20 cellular contexts compared by ENCODE assay signal in genomic region chr10:35466170-35466569, GRCh38.
DNase-seq lines count a peak whose midpoint lies in the region; ATAC-seq, FAIRE-seq and TF ChIP-seq lines count a peak whose summit lies in the region.
"Had no signal": no experiment of that assay in that cellular context is flagged by ENCODE, and none has a peak within 500 bp of the region (broad histone marks: within the 10 kb centered on the region; RNA-seq: fewer than 3 reads in every experiment).

No MANE protein-coding gene starts in this region.

- H4K12ac ChIP-seq in trophoblast cell (ENCODE audit: low read depth, low read length) = no peak overlapping the region

- H3K18ac ChIP-seq in H9 (ENCODE audit: insufficient read length, low read depth, low read length) (no peak overlapping the region), trophoblast cell (ENCODE audit: low read length) (no peak overlapping the region)

- peak; percentile 68 for ATAC-seq in K562

- H3K4me3 ChIP-seq in K562 (no peak overlapping the region), trophoblast cell (ENCODE audit: low read depth, low read length) (no peak overlapping the region), breast epithelium (no peak overlapping the region)
- H3K4me3 ChIP-seq: Peyer's patch, SJSA1 had no signal

- H4K8ac ChIP-seq in H9 (replicated peaks; ENCODE audit: insufficient read length, low read depth, low read length) (no peak overlapping the region), trophoblast cell (ENCODE audit: low read depth, low read length) (no peak overlapping the region)

- H3K4me1 Mint-ChIP-seq in H9 = peaks cover 38 to 42% of the 10 kb centered on the region in 2 experiments
- H3K4me1 Mint-ChIP-seq in activated CD4-positive, alpha-beta memory T cell treated with anti-CD3 and anti-CD28 coated beads, Interleukin-2, amount 10 ng/mL, durations not matched to agents 7 days and 5 days = peaks cover 2% of the 10 kb centered on the region

- H3K4me1 ChIP-seq in H9 (ENCODE audit: insufficient read depth, low read length) (peaks cover 25% of the 10 kb centered on the region; the same call in 1 of the 2 replicates), K562 (replicated peaks in 1 of 2; ENCODE audit: control insufficient read depth in 2 of 2, insufficient read depth in 2 of 2, low read length in 2 of 2) (peaks cover 14 to 73% of the 10 kb centered on the region in 2 experiments), trophoblast cell (ENCODE audit: control insufficient read depth in 1 of 2, insufficient read depth in 2 of 2, low read length in 2 of 2) (peaks cover 4 to 8% of the 10 kb centered on the region in 2 experiments), breast epithelium (peaks cover 0 to 6% of the 10 kb centered on the region in 2 donors)
- H3K4me1 ChIP-seq: Caco-2 had no signal

- intact Hi-C loops in K562 (cut with micrococcal nuclease) = no loop called here
- intact Hi-C loops in breast epithelium (cut with DNase I; ENCODE audit: low total_unique reads) = no loop called here

- no peak overlapping the region for H3K4me3 Mint-ChIP-seq in H9
- H3K4me3 Mint-ChIP-seq in activated CD4-positive, alpha-beta memory T cell treated with anti-CD3 and anti-CD28 coated beads, Interleukin-2, amount 10 ng/mL, durations not matched to agents 7 days and 5 days = no peak overlapping the region
- H3K4me3 Mint-ChIP-seq: CD4-positive, alpha-beta memory T cell had no signal

- H3T11ph ChIP-seq in H9 (ENCODE audit: low read length) = no peak overlapping the region

- no TSS peak for BruUV-seq in K562 (replicated peaks; lab: Mats Ljungman, UMichigan)

- H2AK5ac ChIP-seq in H9 (ENCODE audit: insufficient read length, low read length) (no peak overlapping the region), trophoblast cell (ENCODE audit: low read length) (no peak overlapping the region)

- in situ Hi-C loops in K562 (cut with MboI) = no loop called here

- DNase-seq in H9 (no peak), K562 (ENCODE audit: extremely low read depth in 1 of 4, low spot score in 3 of 4) (peak in 2 of 4 experiments; percentile 49 to 59), erythroblast (lab: John Stamatoyannopoulos, UW) (peak; percentile 66 to 79), trophoblast cell (no peak), breast epithelium (ENCODE audit: low spot score in 2 of 2) (no peak), cerebellar nuclear complex (lab: John Stamatoyannopoulos, UW) (no peak), HTR-8/SVneo (ENCODE audit: insufficient read length, low spot score) (no peak)
- no peak for DNase-seq in activated CD4-positive, alpha-beta memory T cell treated with anti-CD3 and anti-CD28 coated beads, Interleukin-2, amount 10 ng/mL, durations not matched to agents 7 days and 5 days
- DNase-seq: Caco-2; CD4-positive, alpha-beta memory T cell; DMS 273 treated with DMSO at 0.1 percent for 48 hours; DMS79 treated with DMSO at 0.1 percent for 48 hours; HCEC 1CT; IMR-90; NCI-H1105; NCI-H2029 treated with DMSO at 0.1 percent for 48 hours; NCI-H2171 treated with DMSO at 0.1 percent for 48 hours; NCI-H526; Peyer's patch had no signal

- no peaks in the 10 kb centered on the region for H3K27me3 ChIP-seq in H9 (ENCODE audit: insufficient read depth, low read length)
- H3K27me3 ChIP-seq in K562 (ENCODE audit: control insufficient read depth in 2 of 2, insufficient read depth in 2 of 2, low read length in 2 of 2) = no peaks in the 10 kb centered on the region
- H3K27me3 ChIP-seq in trophoblast cell (ENCODE audit: insufficient read depth, low read length) = no peaks in the 10 kb centered on the region
- no peaks in the 10 kb centered on the region for H3K27me3 ChIP-seq in breast epithelium
- H3K27me3 ChIP-seq: Peyer's patch, SJSA1 had no signal

- H3K36me3 ChIP-seq in K562 (ENCODE audit: control insufficient read depth, insufficient read depth, low read length) = no peaks in the 10 kb centered on the region
- H3K36me3 ChIP-seq in trophoblast cell (ENCODE audit: control insufficient read depth in 1 of 2, insufficient read depth in 2 of 2, low read length in 2 of 2) = no peaks in the 10 kb centered on the region
- H3K36me3 ChIP-seq in breast epithelium = no peaks in the 10 kb centered on the region
- H3K36me3 ChIP-seq: Peyer's patch, SJSA1 had no signal

- H4K91ac ChIP-seq in H9 (ENCODE audit: insufficient read length, low read depth, low read length) (no peak overlapping the region), trophoblast cell (ENCODE audit: low read depth, low read length) (no peak overlapping the region)

- TF ChIP-seq EP300 in K562 (IDR thresholded peaks at IDR 0.05; ENCODE audit: low read length) = no peak; the same call in 1 of the 2 replicates

- no peak overlapping the region for H3K9ac ChIP-seq in H9 (ENCODE audit: extremely low read depth, insufficient read length, low read length)
- H3K9ac ChIP-seq in K562 (ENCODE audit: insufficient read depth in 1 of 2, low read depth in 2 of 2, low read length in 2 of 2) = no peak overlapping the region; a peak in 1 of 4 replicates
- no peak overlapping the region for H3K9ac ChIP-seq in trophoblast cell (ENCODE audit: low read length)

- no peak for TF ChIP-seq CTCF in H9 (conservative IDR thresholded peaks at IDR 0.05)
- no peak for TF ChIP-seq CTCF in K562 (IDR thresholded peaks at IDR 0.05 in 2 of 3, conservative IDR thresholded peaks at IDR 0.05 in 1 of 3; ENCODE audit: insufficient read depth in 2 of 3, low read depth in 1 of 3, low read length in 3 of 3)
- TF ChIP-seq CTCF in breast epithelium (IDR thresholded peaks at IDR 0.05) = no peak

- FAIRE-seq in K562 (lab: Jason Lieb, UNC) (peak; percentile 49), HTR-8/SVneo (lab: Jason Lieb, UNC) (no peak)

- H3K36me3 Mint-ChIP-seq in H9 (ENCODE audit: insufficient read depth in 1 of 3, low read depth in 3 of 3) = no peaks in the 10 kb centered on the region
- no peaks in the 10 kb centered on the region for H3K36me3 Mint-ChIP-seq in activated CD4-positive, alpha-beta memory T cell treated with anti-CD3 and anti-CD28 coated beads, Interleukin-2, amount 10 ng/mL, durations not matched to agents 7 days and 5 days (ENCODE audit: low read depth)

- no peak overlapping the region for H2BK5ac ChIP-seq in H9 (ENCODE audit: insufficient read length, low read length)
- H2BK5ac ChIP-seq in trophoblast cell (ENCODE audit: low read depth, low read length, poor library complexity) = no peak overlapping the region

- no peak overlapping the region for H2BK20ac ChIP-seq in H9 (ENCODE audit: low read depth, low read length, poor library complexity, severe bottlenecking)

- H3K9me1 ChIP-seq in K562 (ENCODE audit: control insufficient read depth, insufficient read depth, low read length) = peaks cover 10% of the 10 kb centered on the region

- no peak for TF ChIP-seq RAD21 in K562 (CRISPR knock-in tag; conservative IDR thresholded peaks at IDR 0.05 in 1 of 2, IDR thresholded peaks at IDR 0.05 in 1 of 2)

- H3K9me3 ChIP-seq in H9 (ENCODE audit: control insufficient read depth, low read depth, low read length) (no peaks in the 10 kb centered on the region), K562 (replicated peaks; ENCODE audit: control insufficient read depth, insufficient read depth, low read depth, low read length) (no peaks in the 10 kb centered on the region), trophoblast cell (ENCODE audit: insufficient read depth, low read depth, low read length) (peaks cover 1% of the 10 kb centered on the region), breast epithelium (no peaks in the 10 kb centered on the region)
- H3K9me3 ChIP-seq: Caco-2, Peyer's patch, SJSA1 had no signal

- no peak overlapping the region for H3K4ac ChIP-seq in H9 (ENCODE audit: low read depth, low read length)
- H3K4ac ChIP-seq in trophoblast cell (ENCODE audit: low read depth, low read length) = peak overlapping the region; percentile 1

- no peak overlapping the region for H4K5ac ChIP-seq in H9 (ENCODE audit: insufficient read length, low read depth, low read length)

- POLR2A ChIA-PET in K562 (lab: Yijun Ruan, JAX) = interaction anchor here (0.7 kb wide), 2 partner anchors 32 to 45 kb away, joined by 3 to 4 read pairs; no protein-coding TSS in a partner anchor
- POLR2A ChIA-PET in activated CD4-positive, alpha-beta memory T cell treated with anti-CD3 and anti-CD28 coated beads, Interleukin-2, amount 10 ng/mL, durations not matched to agents 7 days and 5 days (lab: Charles Lee) = no interaction called here

- no peak overlapping the region for H3K27ac ChIP-seq in H9 (ENCODE audit: insufficient read length, low read depth, low read length)
- peak overlapping the region; percentile 39; the same call in 1 of the 3 replicates for H3K27ac ChIP-seq in K562 (ENCODE audit: extremely low read depth, low read depth, low read length)
- no peak overlapping the region for H3K27ac ChIP-seq in trophoblast cell (ENCODE audit: low read depth, low read length)
- no peak overlapping the region for H3K27ac ChIP-seq in breast epithelium
- H3K27ac ChIP-seq: Peyer's patch, SJSA1 had no signal

- peak overlapping the region; percentile 18; the same call in 1 of the 2 replicates for H3K14ac ChIP-seq in H9 (ENCODE audit: insufficient read depth, low read length)
- no peak overlapping the region for H3K14ac ChIP-seq in trophoblast cell (ENCODE audit: low read length)

- H3K23me2 ChIP-seq in H9 (ENCODE audit: insufficient read length, low read depth, low read length, poor library complexity, severe bottlenecking) = no peaks in the 10 kb centered on the region

- H3K56ac ChIP-seq in H9 (ENCODE audit: insufficient read length, low read depth, low read length) = no peak overlapping the region

- H3K4me2 ChIP-seq in H9 (ENCODE audit: insufficient read depth, insufficient read length, low read length) (no peak overlapping the region), K562 (ENCODE audit: insufficient read depth, low read length) (peak overlapping the region; percentile 26; the same call in 1 of the 2 replicates), trophoblast cell (ENCODE audit: low read length) (no peak overlapping the region)

- H3K79me1 ChIP-seq in H9 (ENCODE audit: insufficient read depth, low read depth, low read length, poor library complexity, severe bottlenecking) (peaks cover 4% of the 10 kb centered on the region), trophoblast cell (ENCODE audit: low read length) (no peaks in the 10 kb centered on the region)

- H2BK12ac ChIP-seq in H9 (ENCODE audit: insufficient read length, low read depth, low read length) (no peak overlapping the region), trophoblast cell (ENCODE audit: low read length) (no peak overlapping the region)

- H2BK120ac ChIP-seq in H9 (ENCODE audit: low read depth, low read length, poor library complexity, severe bottlenecking) = no peak overlapping the region
- H2BK120ac ChIP-seq in trophoblast cell (ENCODE audit: insufficient read depth, low read length, poor library complexity) = no peak overlapping the region

- no peaks in the 10 kb centered on the region for H3K27me3 Mint-ChIP-seq in H9 (ENCODE audit: low read depth)
- no peaks in the 10 kb centered on the region for H3K27me3 Mint-ChIP-seq in activated CD4-positive, alpha-beta memory T cell treated with anti-CD3 and anti-CD28 coated beads, Interleukin-2, amount 10 ng/mL, durations not matched to agents 7 days and 5 days
- H3K27me3 Mint-ChIP-seq: CD4-positive, alpha-beta memory T cell had no signal

- H2AFZ ChIP-seq in H9 (ENCODE audit: low read length) (no peak overlapping the region), K562 (ENCODE audit: low read depth, low read length) (no peak overlapping the region), trophoblast cell (ENCODE audit: insufficient read depth, low read length, poor library complexity) (no peak overlapping the region)

- peaks cover 6% of the 10 kb centered on the region; the same call in 1 of the 2 replicates for H3K79me2 ChIP-seq in H9 (ENCODE audit: insufficient read depth, low read length)
- H3K79me2 ChIP-seq in K562 (ENCODE audit: control insufficient read depth, insufficient read depth, low read length) = peaks cover 100% of the 10 kb centered on the region
- peaks cover 2% of the 10 kb centered on the region for H3K79me2 ChIP-seq in trophoblast cell (ENCODE audit: control insufficient read depth, insufficient read depth, low read length, poor library complexity)

- WGBS in H9 (ENCODE audit: extremely low coverage, insufficient read length, low lambda C conversion rate) = no CpG with 5 or more reads among the region's 5 CpGs
- WGBS in K562 (ENCODE audit: insufficient coverage, low coverage, missing lambda C conversion rate) = 44% methylated on average over 4 of the region's 5 CpGs
- no CpG with 5 or more reads among the region's 5 CpGs for WGBS in trophoblast cell (ENCODE audit: extremely low coverage, insufficient coverage, insufficient read length)

- TF ChIP-seq POLR2A in K562 (conservative IDR thresholded peaks at IDR 0.05) (no peak), erythroblast (IDR thresholded peaks at IDR 0.05; ENCODE audit: low read length) (no peak), breast epithelium (IDR thresholded peaks at IDR 0.05) (no peak)

- no peak overlapping the region for H2BK15ac ChIP-seq in H9 (ENCODE audit: low read depth, low read length)

- H4K20me1 ChIP-seq in H9 (ENCODE audit: control insufficient read depth, insufficient read depth, insufficient read length) (no peaks in the 10 kb centered on the region), K562 (replicated peaks; ENCODE audit: control insufficient read depth, insufficient read depth, low read length) (peaks cover 51% of the 10 kb centered on the region)

- CTCF ChIA-PET in K562 (lab: Yijun Ruan, JAX; ENCODE audit: low intra/inter-chr PET ratio) = no interaction called here
- CTCF ChIA-PET in activated CD4-positive, alpha-beta memory T cell treated with anti-CD3 and anti-CD28 coated beads, Interleukin-2, amount 10 ng/mL, durations not matched to agents 7 days and 5 days (lab: Charles Lee) = no interaction called here

- H3K9me3 Mint-ChIP-seq in H9 = no peaks in the 10 kb centered on the region
- H3K9me3 Mint-ChIP-seq in activated CD4-positive, alpha-beta memory T cell treated with anti-CD3 and anti-CD28 coated beads, Interleukin-2, amount 10 ng/mL, durations not matched to agents 7 days and 5 days = no peaks in the 10 kb centered on the region
- H3K9me3 Mint-ChIP-seq: CD4-positive, alpha-beta memory T cell had no signal

- no peak overlapping the region for H3K23ac ChIP-seq in H9 (ENCODE audit: insufficient read length, low read depth, low read length)
- peak overlapping the region; percentile 55 for H3K23ac ChIP-seq in trophoblast cell (ENCODE audit: low read length)

- no peak overlapping the region for H3K27ac Mint-ChIP-seq in H9
- no peak overlapping the region for H3K27ac Mint-ChIP-seq in activated CD4-positive, alpha-beta memory T cell treated with anti-CD3 and anti-CD28 coated beads, Interleukin-2, amount 10 ng/mL, durations not matched to agents 7 days and 5 days
- H3K27ac Mint-ChIP-seq: CD4-positive, alpha-beta memory T cell had no signal

Comparison
In these comparisons a context has a peak if more than half of its experiments do, and no peak if none do; other contexts are left out.
1. DNase-seq: peak in erythroblast (2 of 2); none in H9 (single experiment), trophoblast cell (0 of 2), breast epithelium (0 of 2), activated CD4-positive, alpha-beta memory T cell treated with anti-CD3 and anti-CD28 coated beads, Interleukin-2, amount 10 ng/mL, durations not matched to agents 7 days and 5 days (single experiment), cerebellar nuclear complex (0 of 2) and HTR-8/SVneo (single experiment).